In the genomic region with DNA sequence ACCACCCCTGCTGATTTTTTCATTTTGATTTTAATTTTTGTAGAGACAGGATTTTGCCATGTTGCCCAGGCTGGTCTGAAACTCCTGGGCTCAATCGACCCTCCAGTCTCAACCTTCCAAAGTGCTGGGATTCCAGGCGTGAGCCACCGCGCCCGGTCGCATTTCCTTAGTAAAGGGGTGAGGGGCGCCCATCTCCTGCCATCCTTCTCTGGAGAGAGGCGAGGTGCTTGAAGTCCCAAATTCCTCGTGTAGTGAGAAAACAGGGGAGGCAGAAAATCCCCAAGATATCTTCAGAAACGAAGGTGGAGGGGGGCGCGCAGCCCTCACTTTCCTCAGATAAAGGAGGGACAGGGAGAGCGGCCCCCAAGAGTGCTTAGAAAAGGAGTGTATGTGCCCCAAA, we compare ENCODE assay signal across 9 cellular contexts. TPM values are rescaled to one million over a fixed set of nuclear protein-coding genes. Genes with fewer than 3 reads are reported as not detected.
DNase-seq lines count a peak whose midpoint lies in the region; ATAC-seq lines count a peak whose summit lies in the region.
"Had no signal": no experiment of that assay in that cellular context is flagged by ENCODE, and none has a peak within 500 bp of the region (broad histone marks: within the 10 kb centered on the region; RNA-seq: fewer than 3 reads in every experiment).

No MANE protein-coding gene starts in this region.

- H3K27me3 Mint-ChIP-seq in activated CD4-positive, alpha-beta T cell treated with anti-CD3 and anti-CD28 coated beads for 36 hours: no peaks in the 10 kb centered on the region
- no peaks in the 10 kb centered on the region for H3K27me3 Mint-ChIP-seq in activated naive CD8-positive, alpha-beta T cell treated with anti-CD3 and anti-CD28 coated beads, Interleukin-2, amount 50 U/mL, for 24 hours
- peaks cover 2 to 11% (median 5%) of the 10 kb centered on the region in 3 donors for H3K27me3 Mint-ChIP-seq in immature natural killer cell (ENCODE audit: low read depth in 3 of 3)

- no peaks in the 10 kb centered on the region for H3K9me3 ChIP-seq in stomach smooth muscle (ENCODE audit: control insufficient read depth in 2 of 2, low read length in 2 of 2)

- H3K27me3 ChIP-seq in stomach smooth muscle (ENCODE audit: control insufficient read depth in 1 of 2, insufficient read depth in 2 of 2, low read length in 2 of 2): no peaks in the 10 kb centered on the region

- intact Hi-C loops in activated CD4-positive, alpha-beta T cell treated with anti-CD3 and anti-CD28 coated beads for 36 hours (cut with DNase I, micrococcal nuclease): no loop called here

- no peak overlapping the region for H3K27ac Mint-ChIP-seq in activated CD4-positive, alpha-beta T cell treated with anti-CD3 and anti-CD28 coated beads for 36 hours
- H3K27ac Mint-ChIP-seq in activated naive CD8-positive, alpha-beta T cell treated with anti-CD3 and anti-CD28 coated beads, Interleukin-2, amount 50 U/mL, for 24 hours: no peak overlapping the region
- H3K27ac Mint-ChIP-seq in immature natural killer cell: peak overlapping the region; percentile 31 to 93 (median 60)

- H3K4me1 Mint-ChIP-seq in activated CD4-positive, alpha-beta T cell treated with anti-CD3 and anti-CD28 coated beads for 36 hours: peaks cover 29% of the 10 kb centered on the region
- peaks cover 29% of the 10 kb centered on the region for H3K4me1 Mint-ChIP-seq in activated naive CD8-positive, alpha-beta T cell treated with anti-CD3 and anti-CD28 coated beads, Interleukin-2, amount 50 U/mL, for 24 hours
- H3K4me1 Mint-ChIP-seq in immature natural killer cell: peaks cover 29 to 36% of the 10 kb centered on the region in 2 donors

- peak overlapping the region; percentile 86 for H3K4me3 Mint-ChIP-seq in activated CD4-positive, alpha-beta T cell treated with anti-CD3 and anti-CD28 coated beads for 36 hours
- peak overlapping the region; percentile 89 for H3K4me3 Mint-ChIP-seq in activated naive CD8-positive, alpha-beta T cell treated with anti-CD3 and anti-CD28 coated beads, Interleukin-2, amount 50 U/mL, for 24 hours
- H3K4me3 Mint-ChIP-seq in immature natural killer cell: peak overlapping the region; percentile 73 to 92 (median 90)

- POLR2A ChIA-PET in activated CD4-positive, alpha-beta T cell treated with anti-CD3 and anti-CD28 coated beads for 36 hours (lab: Charles Lee): interaction anchor here (0.7 kb wide), 1 partner anchor 219 kb away, joined by 3 read pairs; no protein-coding TSS in a partner anchor

- H3K9ac ChIP-seq in stomach smooth muscle (ENCODE audit: low read length in 2 of 2): peak overlapping the region; percentile 76 to 84

- H3K9me3 Mint-ChIP-seq in activated CD4-positive, alpha-beta T cell treated with anti-CD3 and anti-CD28 coated beads for 36 hours (ENCODE audit: low read depth): no peaks in the 10 kb centered on the region
- no peaks in the 10 kb centered on the region for H3K9me3 Mint-ChIP-seq in activated naive CD8-positive, alpha-beta T cell treated with anti-CD3 and anti-CD28 coated beads, Interleukin-2, amount 50 U/mL, for 24 hours
- H3K9me3 Mint-ChIP-seq in immature natural killer cell: no peaks in the 10 kb centered on the region

- H3K27ac ChIP-seq in stomach smooth muscle (ENCODE audit: low read length): peak overlapping the region; percentile 66

- H3K36me3 ChIP-seq in stomach smooth muscle (ENCODE audit: control insufficient read depth in 2 of 2, insufficient read depth in 2 of 2, low read length in 2 of 2): no peaks in the 10 kb centered on the region

- H3K4me3 ChIP-seq in stomach smooth muscle (ENCODE audit: low read length in 2 of 2): peak overlapping the region; percentile 38 to 73

- DNase-seq in activated CD4-positive, alpha-beta T cell treated with anti-CD3 and anti-CD28 coated beads for 36 hours: no peak
- DNase-seq in activated CD4-positive, alpha-beta T cell treated with anti-CD3 and anti-CD28 coated beads for 4 hours: no peak
- no peak for DNase-seq in activated naive CD8-positive, alpha-beta T cell treated with anti-CD3 and anti-CD28 coated beads, Interleukin-2, amount 50 U/mL, for 24 hours
- DNase-seq in immature natural killer cell: no peak
- DNase-seq in inferior parietal cortex (ENCODE audit: extremely low spot score): no peak
- DNase-seq: activated naive CD4-positive, alpha-beta T cell treated with Interleukin-2 at 50 U/mL for 16 hours had no signal

- H3K4me1 ChIP-seq in stomach smooth muscle (ENCODE audit: control insufficient read depth, insufficient read depth, low read length): peaks cover 21% of the 10 kb centered on the region

- CTCF ChIA-PET in activated CD4-positive, alpha-beta T cell treated with anti-CD3 and anti-CD28 coated beads for 36 hours (lab: Charles Lee): interaction anchor here (1.8 kb wide), 2 partner anchors 18 to 74 kb away, joined by 4 to 6 read pairs; no protein-coding TSS in a partner anchor

- peaks cover 14% of the 10 kb centered on the region for H3K36me3 Mint-ChIP-seq in activated CD4-positive, alpha-beta T cell treated with anti-CD3 and anti-CD28 coated beads for 36 hours (ENCODE audit: low read depth)
- H3K36me3 Mint-ChIP-seq in activated naive CD8-positive, alpha-beta T cell treated with anti-CD3 and anti-CD28 coated beads, Interleukin-2, amount 50 U/mL, for 24 hours (ENCODE audit: low read depth): peaks cover 4% of the 10 kb centered on the region
- no peaks in the 10 kb centered on the region for H3K36me3 Mint-ChIP-seq in immature natural killer cell

- ATAC-seq in activated CD4-positive, alpha-beta T cell treated with anti-CD3 and anti-CD28 coated beads for 36 hours: no peak
- ATAC-seq in activated naive CD8-positive, alpha-beta T cell treated with anti-CD3 and anti-CD28 coated beads, Interleukin-2, amount 50 U/mL, for 24 hours: no peak
- ATAC-seq in GM18868 (IDR thresholded peaks at IDR 0.05; ENCODE audit: unreplicated experiment): no peak
- no peak for ATAC-seq in GM18517 (IDR thresholded peaks at IDR 0.05; ENCODE audit: unreplicated experiment)

RNA-seq across cellular contexts. Expression of gene GATAD2A, which starts 21.0 kb away (rescaled TPM):
- total RNA-seq in activated CD4-positive, alpha-beta T cell treated with anti-CD3 and anti-CD28 coated beads for 36 hours: 100 to 1,000 TPM; 123 to 139 TPM
- polyA plus RNA-seq in immature natural killer cell: 10 to 100 TPM in 2 of 3 donors, 1 to 10 TPM in 1; 8.8 to 48.5 (median 21.0) TPM

Comparison
In these comparisons a context has a peak if more than half of its experiments do, and no peak if none do; other contexts are left out.
1. H3K27ac Mint-ChIP-seq: peak in immature natural killer cell (6 of 6); none in activated CD4-positive, alpha-beta T cell treated with anti-CD3 and anti-CD28 coated beads for 36 hours (single experiment) and activated naive CD8-positive, alpha-beta T cell treated with anti-CD3 and anti-CD28 coated beads, Interleukin-2, amount 50 U/mL, for 24 hours (single experiment).
2. Peak in every context shown above with its lines, with median percentiles within 50 percentile points of each other: H3K4me3 Mint-ChIP-seq.